18 cellular contexts compared by ENCODE assay signal in the genomic region with DNA sequence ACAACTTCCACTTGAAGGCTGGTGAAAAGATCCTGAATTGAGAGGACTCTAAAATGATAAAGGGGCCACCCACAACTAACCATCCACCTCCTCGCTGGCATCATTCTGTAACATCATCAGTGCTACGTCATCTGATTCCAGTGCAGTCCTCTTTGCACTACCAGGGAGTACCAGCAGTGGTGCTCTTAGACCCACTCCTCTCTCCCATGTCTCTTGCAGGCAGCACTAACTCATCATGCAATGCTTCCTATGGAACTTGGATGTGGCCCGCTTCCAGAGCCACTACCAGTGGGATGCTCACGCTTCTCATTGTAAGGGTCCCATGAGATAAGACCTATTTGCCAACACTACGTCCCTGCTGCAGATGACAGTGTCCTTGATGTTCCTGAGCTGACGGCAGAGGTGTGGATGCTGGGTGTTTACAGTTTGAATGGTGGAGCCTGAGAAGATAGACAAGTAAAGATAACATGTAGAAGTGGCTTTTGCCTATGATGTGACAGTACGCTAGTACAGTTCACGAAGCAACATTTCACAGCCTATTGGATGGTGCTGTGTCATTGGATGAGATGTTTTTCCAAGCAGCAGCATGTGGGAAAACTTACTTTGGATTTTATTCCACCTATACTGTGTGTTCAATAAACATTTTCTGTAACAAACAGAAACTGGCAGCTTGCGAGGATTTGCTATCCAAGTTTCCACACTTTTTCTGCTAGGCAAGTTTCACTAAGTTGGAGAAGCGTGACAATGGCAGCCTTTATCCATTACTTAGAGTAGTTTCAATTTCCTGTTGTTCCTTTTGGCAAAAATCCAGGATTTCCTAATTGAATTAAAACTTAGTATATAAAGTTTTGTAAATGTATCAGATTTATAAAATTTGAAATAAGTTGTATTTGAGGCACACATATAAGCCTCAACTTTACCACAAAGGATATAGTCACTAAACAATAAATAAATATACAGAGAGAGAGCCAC. TPM values are rescaled to one million over a fixed set of nuclear protein-coding genes. Genes with fewer than 3 reads are reported as not detected.
DNase-seq lines count a peak whose midpoint lies in the region; ATAC-seq lines count a peak whose summit lies in the region.
"Had no signal": no experiment of that assay in that cellular context is flagged by ENCODE, and none has a peak within 500 bp of the region (broad histone marks: within the 10 kb centered on the region; RNA-seq: fewer than 3 reads in every experiment).

No MANE protein-coding gene starts in this region.

- intact Hi-C loops in left cardiac atrium (cut with DNase I) (no loop called here), left ventricle myocardium superior (cut with micrococcal nuclease) (no loop called here)

- DNase-seq in left cardiac atrium: no peak
- no peak for DNase-seq in left ventricle myocardium superior
- DNase-seq in NCI-H510A (lab: John Stamatoyannopoulos, UW): peak; percentile 29
- peak; percentile 31 for DNase-seq in epidermal melanocyte (ENCODE audit: insufficient read length, low spot score)
- peak; percentile 21 for DNase-seq in pons (ENCODE audit: low spot score)
- no peak for DNase-seq in NCI-H226
- DNase-seq in NCI-H1930 (lab: John Stamatoyannopoulos, UW): no peak
- DNase-seq in activated gamma-delta T cell (lab: John Stamatoyannopoulos, UW): no peak
- DNase-seq: central memory CD4-positive, alpha-beta T cell; COR-L47; effector CD8-positive, alpha-beta T cell; GF-D8; hypothalamus; MV-4-11; pancreas; SHP77 had no signal

- ATAC-seq in left cardiac atrium (peak; percentile 27 to 51), left ventricle myocardium superior (no peak)
- ATAC-seq: activated CD4-positive, CD25-positive, alpha-beta regulatory T cell treated with anti-CD3 and anti-CD28 coated beads, Interleukin-2, amount 50 U/mL, for 24 hours had no signal

RNA-seq across cellular contexts. Expression of a gene that starts 35.9 kb away (rescaled TPM):
- 10 to 100 TPM; 28.1 to 36.0 TPM for total RNA-seq in left cardiac atrium
- 91.2 TPM for total RNA-seq in left ventricle myocardium superior
- total RNA-seq: activated T-helper 2 cell treated with anti-CD3 and anti-CD28 coated beads, Interferon-gamma antibody, Interleukin-2, Interleukin-4, amounts not matched to agents 10 μg/mL and 5 μg/mL and 100 μg/mL, durations not matched to agents 14 hours and 24 hours and 36 hours had no signal

Comparison
In these comparisons a context has a peak if more than half of its experiments do, and no peak if none do; other contexts are left out.
1. DNase-seq: peak in NCI-H510A (single experiment), epidermal melanocyte (single experiment) and pons (single experiment); none in left cardiac atrium (single experiment), left ventricle myocardium superior (single experiment), NCI-H226 (single experiment), NCI-H1930 (0 of 2) and activated gamma-delta T cell (single experiment).